In the genomic region with DNA sequence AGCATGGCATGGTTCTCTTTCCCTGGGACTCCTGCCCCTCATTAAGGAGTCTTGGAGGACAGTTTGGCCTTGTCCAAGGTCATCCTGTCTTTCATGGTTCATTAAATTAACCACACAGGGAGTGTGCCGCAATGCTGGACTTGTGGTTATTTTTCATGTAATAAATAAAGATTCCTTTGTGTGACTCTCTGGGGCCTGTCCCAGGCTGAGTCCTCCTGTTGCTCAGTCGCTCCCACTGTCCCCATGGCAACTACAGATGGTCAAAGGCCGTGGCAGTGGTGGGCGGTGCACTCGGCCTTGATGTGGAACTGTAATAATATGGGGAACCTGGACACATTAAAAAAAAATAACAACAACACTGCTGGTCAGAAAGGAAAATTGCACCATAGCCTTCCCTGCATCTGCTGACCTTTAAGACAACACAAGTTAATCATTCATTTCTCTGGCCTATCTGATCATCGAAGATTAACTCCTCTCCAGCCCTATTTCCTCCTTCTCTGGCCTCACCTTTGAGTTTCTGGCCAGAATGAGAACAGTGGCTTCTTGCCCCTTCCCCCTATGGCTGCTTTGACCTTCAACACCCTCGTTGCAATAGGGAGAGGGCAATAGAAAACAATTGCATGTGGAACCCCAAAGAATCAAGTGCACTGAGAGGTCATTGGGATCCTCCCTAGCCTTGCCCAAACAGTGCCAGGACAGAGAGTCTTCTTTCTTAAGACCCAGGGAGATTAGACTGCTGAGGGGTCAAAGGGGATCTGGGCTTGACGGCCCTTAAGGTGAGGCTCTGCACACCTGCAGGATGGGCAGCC, we compare ENCODE assay signal across 8 cellular contexts. TPM values are rescaled to one million over a fixed set of nuclear protein-coding genes. Genes with fewer than 3 reads are reported as not detected.
DNase-seq lines count a peak whose midpoint lies in the region; ATAC-seq and TF ChIP-seq lines count a peak whose summit lies in the region.

No MANE protein-coding gene starts in this region.

- no peaks in the 10 kb centered on the region for H3K36me3 Mint-ChIP-seq in neural crest cell (ENCODE audit: low read depth)

- H3K4me1 Mint-ChIP-seq in neural crest cell = peaks cover 45% of the 10 kb centered on the region

- no peak overlapping the region for H3K4me3 ChIP-seq in AG10803 (ENCODE audit: low read length)

- peak overlapping the region; percentile 88 for H3K27ac Mint-ChIP-seq in neural crest cell (ENCODE audit: unreplicated experiment)

- TF ChIP-seq CTCF in AG10803 (conservative IDR thresholded peaks at IDR 0.05; ENCODE audit: low read length) (no peak), neural crest cell (conservative IDR thresholded peaks at IDR 0.05) (no peak)

- peak; percentile 66 for DNase-seq in AG10803 (ENCODE audit: low read depth)
- peak; percentile 87 for DNase-seq in LHCN-M2 (ENCODE audit: low read depth)
- peak; percentile 84 for DNase-seq in fibroblast of gingiva (ENCODE audit: low read depth)
- DNase-seq in neural crest cell (ENCODE audit: low read depth, low spot score) = no peak
- no peak for DNase-seq in NCI-H2029 (lab: John Stamatoyannopoulos, UW)
- DNase-seq in NCI-H748 (lab: John Stamatoyannopoulos, UW; ENCODE audit: unreplicated experiment) = no peak

- peak overlapping the region; percentile 66 for H3K4me3 Mint-ChIP-seq in neural crest cell

- H3K27me3 Mint-ChIP-seq in neural crest cell (ENCODE audit: low read depth) = no peaks in the 10 kb centered on the region

- H3K9me3 Mint-ChIP-seq in neural crest cell = no peaks in the 10 kb centered on the region

- no peak for ATAC-seq in HG02678 (IDR thresholded peaks at IDR 0.05; ENCODE audit: unreplicated experiment)
- no peak for ATAC-seq in GM21529 (IDR thresholded peaks at IDR 0.05; ENCODE audit: unreplicated experiment)

RNA-seq across cellular contexts. Expression of a gene that starts 44.7 kb away (rescaled TPM):
- total RNA-seq in LHCN-M2 (2014; rRNA removed) = 1.0 and 1.5 TPM in 2 replicates
- polyA plus RNA-seq in LHCN-M2 (2012) = 0.58 TPM
- 2.4 and 2.9 TPM in 2 replicates for total RNA-seq in neural crest cell

Comparison
In these comparisons a context has a peak if more than half of its experiments do, and no peak if none do; other contexts are left out.
1. DNase-seq: peak in AG10803 (single experiment), LHCN-M2 (single experiment) and fibroblast of gingiva (single experiment); none in neural crest cell (single experiment), NCI-H2029 (single experiment) and NCI-H748 (single experiment).